ENCODE assay signal across 9 cellular contexts in the genomic region with DNA sequence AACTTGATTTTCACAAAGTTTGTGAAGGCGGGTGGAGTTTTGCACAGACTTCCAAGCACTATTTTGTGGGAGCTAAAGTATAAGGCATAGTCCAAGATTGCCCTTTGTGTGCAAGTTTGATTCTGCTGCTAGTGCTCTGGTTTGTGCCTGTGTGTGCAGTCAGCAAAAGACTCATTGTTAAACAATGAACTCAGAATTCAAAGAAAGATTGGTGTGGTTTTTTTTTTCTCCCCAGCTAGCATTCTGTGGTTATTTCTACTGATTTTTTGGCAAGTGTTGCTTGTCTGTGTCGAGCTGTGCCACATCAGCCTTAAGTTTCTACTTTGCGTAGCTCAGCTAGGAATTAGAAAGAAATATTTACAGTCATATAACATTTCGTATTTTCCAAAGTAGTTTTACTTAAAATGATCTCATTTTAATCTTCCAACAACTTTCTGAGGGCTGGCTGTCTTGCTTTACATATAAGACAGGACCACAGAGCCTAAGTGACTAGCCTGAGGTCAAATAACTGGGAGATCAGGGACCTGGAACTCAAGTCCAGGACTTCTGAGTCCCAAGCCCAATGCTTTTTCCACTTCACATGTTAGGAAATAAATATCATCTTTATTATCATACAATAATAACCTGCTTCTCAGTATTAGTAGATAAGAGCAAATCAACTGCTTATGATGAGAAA.
A peak's percentile ranks its signal among the peaks of the same experiment; 100 is the strongest.
DNase-seq lines count a peak whose midpoint lies in the region; FAIRE-seq and TF ChIP-seq lines count a peak whose summit lies in the region.
"Had no signal": no experiment of that assay in that cellular context is flagged by ENCODE, and none has a peak within 500 bp of the region (broad histone marks: within the 10 kb centered on the region; RNA-seq: fewer than 3 reads in every experiment).

No MANE protein-coding gene starts in this region.

- POLR2A ChIA-PET in endothelial cell of umbilical vein (lab: Charles Lee): interaction anchor here (0.6 kb wide), 2 partner anchors 102 to 436 kb away, joined by 6 to 7 read pairs; no protein-coding TSS in a partner anchor

- no peak overlapping the region for H3K4me3 ChIP-seq in endothelial cell of umbilical vein (replicated peaks in 1 of 3; ENCODE audit: insufficient read depth in 1 of 3, low read depth in 1 of 3, low read length in 3 of 3)

- peak overlapping the region; percentile 25 for H2AFZ ChIP-seq in endothelial cell of umbilical vein (ENCODE audit: low read depth, low read length)

- no peaks in the 10 kb centered on the region for H3K79me2 ChIP-seq in endothelial cell of umbilical vein (ENCODE audit: control insufficient read depth, insufficient read depth, low read length)

- peak; percentile 49 for FAIRE-seq in endothelial cell of umbilical vein (lab: Jason Lieb, UNC)

- intact Hi-C loops in endothelial cell of umbilical vein (cut with micrococcal nuclease): no loop called here

- H4K20me1 ChIP-seq in endothelial cell of umbilical vein (replicated peaks; ENCODE audit: control insufficient read depth, extremely low read depth, insufficient read depth, low read length): no peaks in the 10 kb centered on the region

- peak overlapping the region; percentile 7 for H3K27ac ChIP-seq in endothelial cell of umbilical vein (ENCODE audit: insufficient read depth, low read depth, low read length)
- H3K27ac ChIP-seq: foreskin keratinocyte had no signal

- H3K9ac ChIP-seq in endothelial cell of umbilical vein (replicated peaks; ENCODE audit: extremely low read depth, insufficient read depth, low read length): peak overlapping the region; percentile 36

- H3K9me3 ChIP-seq in endothelial cell of umbilical vein (replicated peaks; ENCODE audit: control insufficient read depth, insufficient read depth, low read length): no peaks in the 10 kb centered on the region

- dilution Hi-C loops in endothelial cell of umbilical vein (cut with MboI; ENCODE audit: extremely low pct_ligation_motif_present, low sequenced_read_pairs): no loop called here

- no peaks in the 10 kb centered on the region for H3K27me3 ChIP-seq in endothelial cell of umbilical vein (ENCODE audit: control insufficient read depth in 2 of 2, insufficient read depth in 2 of 2, low read length in 2 of 2)
- H3K27me3 ChIP-seq: foreskin keratinocyte had no signal

- no TSS peak for BruUV-seq in endothelial cell of umbilical vein (replicated peaks; lab: Mats Ljungman, UMichigan)

- CTCF ChIA-PET in endothelial cell of umbilical vein (lab: Charles Lee): no interaction called here

- peak; percentile 92 for DNase-seq in EL
- peak; percentile 46 for DNase-seq in OCI-M1 (lab: John Stamatoyannopoulos, UW)
- DNase-seq in endothelial cell of umbilical vein (ENCODE audit: low read depth, low spot score): peak; percentile 59
- peak; percentile 36 for DNase-seq in retina
- DNase-seq in DMS 273 (lab: John Stamatoyannopoulos, UW; ENCODE audit: unreplicated experiment): no peak
- DNase-seq in NCI-H2107 treated with DMSO at 0.1 percent for 48 hours (lab: John Stamatoyannopoulos, UW; ENCODE audit: unreplicated experiment): no peak
- no peak for DNase-seq in HPDE6-E6E7 (ENCODE audit: extremely low spot score)
- DNase-seq in GM20000 (ENCODE audit: low spot score): no peak

- peak overlapping the region; percentile 54 for H3K4me2 ChIP-seq in endothelial cell of umbilical vein (ENCODE audit: insufficient read depth, low read length)

- no peaks in the 10 kb centered on the region for H3K36me3 ChIP-seq in endothelial cell of umbilical vein (ENCODE audit: control insufficient read depth in 2 of 2, extremely low read depth in 1 of 2, insufficient read depth in 2 of 2, low read length in 2 of 2)

- TF ChIP-seq CTCF in endothelial cell of umbilical vein (IDR thresholded peaks at IDR 0.05; ENCODE audit: extremely low read depth in 1 of 2, insufficient read depth in 1 of 2, low read depth in 1 of 2, low read length in 2 of 2): no peak
- TF ChIP-seq CTCF in GM20000 (IDR thresholded peaks at IDR 0.05; ENCODE audit: extremely low read depth, missing control alignments): no peak

- no peak for TF ChIP-seq POLR2A in endothelial cell of umbilical vein (IDR thresholded peaks at IDR 0.05; ENCODE audit: low read depth, low read length)

- H3K4me1 ChIP-seq in endothelial cell of umbilical vein (ENCODE audit: control insufficient read depth, extremely low read depth, insufficient read depth, low read length): peaks cover 33% of the 10 kb centered on the region

- H3K9me1 ChIP-seq in endothelial cell of umbilical vein (replicated peaks; ENCODE audit: control insufficient read depth, extremely low read depth, insufficient read depth, low read length): no peaks in the 10 kb centered on the region

TF ChIP-seq in endothelial cell of umbilical vein, 7 proteins besides CTCF, POLR2A, EP300 and RAD21:
- TF ChIP-seq POLR2AphosphoS5 (IDR thresholded peaks at IDR 0.05; ENCODE audit: insufficient read depth, low read depth, low read length): no peak
- TF ChIP-seq GATA2 (IDR thresholded peaks at IDR 0.05; ENCODE audit: insufficient read depth, insufficient read length, low read depth, low read length): peak; percentile 5

Comparison
In these comparisons a context has a peak if more than half of its experiments do, and no peak if none do; other contexts are left out.
1. DNase-seq: peak in EL (single experiment), OCI-M1 (single experiment), endothelial cell of umbilical vein (single experiment) and retina (single experiment); none in DMS 273 (single experiment), NCI-H2107 treated with DMSO at 0.1 percent for 48 hours (single experiment), HPDE6-E6E7 (single experiment) and GM20000 (single experiment).